1 cellular context compared by ENCODE assay signal in genomic region chr10:11586170-11586569, GRCh38.
TF ChIP-seq lines count a peak whose summit lies in the region.

No MANE protein-coding gene starts in this region.

TF ChIP-seq in SK-N-SH treated with all-trans-retinoic acid at 6 μM for 48 hours, 23 proteins besides CTCF, POLR2A, EP300 and RAD21 (continued from another document):
- TF ChIP-seq CREB5 (CRISPR knock-in tag; IDR thresholded peaks at IDR 0.05; ENCODE audit: low read depth) (no peak), ISL1 (CRISPR knock-in tag; IDR thresholded peaks at IDR 0.05) (no peak), SNAI2 (CRISPR knock-in tag; IDR thresholded peaks at IDR 0.05) (no peak), RARB (CRISPR knock-in tag; IDR thresholded peaks at IDR 0.05) (no peak), ARNTL (CRISPR knock-in tag; IDR thresholded peaks at IDR 0.05; ENCODE audit: borderline replicate concordance, low read depth) (no peak)
